Comparison of ENCODE assay signal across 8 cellular contexts in genomic region chr4:175536852-175537453, GRCh38.
DNase-seq lines count a peak whose midpoint lies in the region; ATAC-seq and TF ChIP-seq lines count a peak whose summit lies in the region.

No MANE protein-coding gene starts in this region.

- TF ChIP-seq CTCF in GM23338 (conservative IDR thresholded peaks at IDR 0.05; ENCODE audit: low read depth in 2 of 2) (peak; percentile 63 to 70), astrocyte of the cerebellum (IDR thresholded peaks at IDR 0.05; ENCODE audit: low read depth, low read length, missing control alignments) (peak; percentile 45)

- no peaks in the 10 kb centered on the region for H4K20me1 ChIP-seq in GM23338 (replicated peaks; ENCODE audit: insufficient read depth)

- H3K36me3 ChIP-seq in GM23338 (ENCODE audit: insufficient read depth) = no peaks in the 10 kb centered on the region

- in situ Hi-C loops in astrocyte of the cerebellum (cut with HindIII; ENCODE audit: low sequenced_read_pairs) = loop anchor here (25.0 kb wide), 1 partner anchor 1175 kb away; no protein-coding TSS in a partner anchor

- peaks cover 10% of the 10 kb centered on the region; the same call in 2 of the 3 replicates for H3K36me3 Mint-ChIP-seq in GM23338 (ENCODE audit: low read depth)
- H3K36me3 Mint-ChIP-seq in effector memory CD8-positive, alpha-beta T cell (ENCODE audit: insufficient read depth) = no peaks in the 10 kb centered on the region
- no peaks in the 10 kb centered on the region for H3K36me3 Mint-ChIP-seq in activated naive CD4-positive, alpha-beta T cell treated with anti-CD3 and anti-CD28 coated beads, Interleukin-2, amount 10 ng/mL, durations not matched to agents 7 days and 5 days

- DNase-seq in DMS53 treated with DMSO at 0.1 percent for 48 hours (lab: John Stamatoyannopoulos, UW; ENCODE audit: unreplicated experiment) (peak; percentile 73), GM23338 (ENCODE audit: low spot score) (peak; percentile 79), NCI-H1694 (lab: John Stamatoyannopoulos, UW) (peak; percentile 6), astrocyte of the cerebellum (ENCODE audit: low read depth) (peak; percentile 75), kidney glomerular epithelial cell (lab: John Stamatoyannopoulos, UW) (peak; percentile 67)
- no peak for DNase-seq in effector memory CD8-positive, alpha-beta T cell
- no peak for DNase-seq in activated naive CD4-positive, alpha-beta T cell treated with anti-CD3 and anti-CD28 coated beads, Interleukin-2, amount 10 ng/mL, durations not matched to agents 7 days and 5 days

- H3K4me1 Mint-ChIP-seq in GM23338 = no peaks in the 10 kb centered on the region
- H3K4me1 Mint-ChIP-seq in effector memory CD8-positive, alpha-beta T cell (ENCODE audit: low read depth in 2 of 2) = no peaks in the 10 kb centered on the region
- no peaks in the 10 kb centered on the region for H3K4me1 Mint-ChIP-seq in activated naive CD4-positive, alpha-beta T cell treated with anti-CD3 and anti-CD28 coated beads, Interleukin-2, amount 10 ng/mL, durations not matched to agents 7 days and 5 days

- CTCF ChIA-PET in activated naive CD4-positive, alpha-beta T cell treated with anti-CD3 and anti-CD28 coated beads, Interleukin-2, amount 10 ng/mL, durations not matched to agents 7 days and 5 days (lab: Charles Lee) = interaction anchor here (0.8 to 1.4 kb wide), 2 partner anchors 29 to 772 kb away, joined by 3 to 8 read pairs; no protein-coding TSS in a partner anchor

- H3K27me3 Mint-ChIP-seq in GM23338 (ENCODE audit: insufficient read depth, low read depth, poor library complexity) = no peaks in the 10 kb centered on the region
- no peaks in the 10 kb centered on the region for H3K27me3 Mint-ChIP-seq in effector memory CD8-positive, alpha-beta T cell
- no peaks in the 10 kb centered on the region for H3K27me3 Mint-ChIP-seq in activated naive CD4-positive, alpha-beta T cell treated with anti-CD3 and anti-CD28 coated beads, Interleukin-2, amount 10 ng/mL, durations not matched to agents 7 days and 5 days

- H3K27ac Mint-ChIP-seq in GM23338 = no peak overlapping the region
- no peak overlapping the region for H3K27ac Mint-ChIP-seq in effector memory CD8-positive, alpha-beta T cell
- no peak overlapping the region for H3K27ac Mint-ChIP-seq in activated naive CD4-positive, alpha-beta T cell treated with anti-CD3 and anti-CD28 coated beads, Interleukin-2, amount 10 ng/mL, durations not matched to agents 7 days and 5 days

- H3K9me3 Mint-ChIP-seq in GM23338 = peaks cover 16% of the 10 kb centered on the region; the same call in 2 of the 3 replicates
- peaks cover 0 to 1% of the 10 kb centered on the region in 2 donors for H3K9me3 Mint-ChIP-seq in effector memory CD8-positive, alpha-beta T cell
- H3K9me3 Mint-ChIP-seq in activated naive CD4-positive, alpha-beta T cell treated with anti-CD3 and anti-CD28 coated beads, Interleukin-2, amount 10 ng/mL, durations not matched to agents 7 days and 5 days = no peaks in the 10 kb centered on the region

- H2AFZ ChIP-seq in GM23338 = no peak overlapping the region

- no peak overlapping the region for H3K27ac ChIP-seq in GM23338 (ENCODE audit: low read depth)

- H3K9me2 ChIP-seq in GM23338 (ENCODE audit: insufficient read depth) = no peaks in the 10 kb centered on the region

- no peak overlapping the region for H3K4me2 ChIP-seq in GM23338

- no peaks in the 10 kb centered on the region for H3K79me2 ChIP-seq in GM23338 (replicated peaks; ENCODE audit: insufficient read depth)

- no peaks in the 10 kb centered on the region for H3K4me1 ChIP-seq in GM23338 (ENCODE audit: insufficient read depth)

- no peak overlapping the region for H3K4me3 Mint-ChIP-seq in GM23338
- H3K4me3 Mint-ChIP-seq in effector memory CD8-positive, alpha-beta T cell = no peak overlapping the region
- no peak overlapping the region for H3K4me3 Mint-ChIP-seq in activated naive CD4-positive, alpha-beta T cell treated with anti-CD3 and anti-CD28 coated beads, Interleukin-2, amount 10 ng/mL, durations not matched to agents 7 days and 5 days

- no peaks in the 10 kb centered on the region for H3K27me3 ChIP-seq in GM23338 (ENCODE audit: insufficient read depth)

- ATAC-seq in GM23338 (no peak), GM21528 (IDR thresholded peaks at IDR 0.05; ENCODE audit: low FRiP score, unreplicated experiment) (no peak)
- ATAC-seq in effector memory CD8-positive, alpha-beta T cell (replicated peaks) = no peak

- no peak overlapping the region for H3K4me3 ChIP-seq in GM23338
- no peak overlapping the region for H3K4me3 ChIP-seq in astrocyte of the cerebellum (ENCODE audit: low read depth, low read length)

- no peaks in the 10 kb centered on the region for H3F3A ChIP-seq in GM23338 (replicated peaks; ENCODE audit: low read depth)

TF ChIP-seq in GM23338, 12 proteins besides CTCF, POLR2A, EP300 and RAD21:
- TF ChIP-seq ZNF462 (CRISPR knock-in tag; IDR thresholded peaks at IDR 0.05) (no peak), JUNB (IDR thresholded peaks at IDR 0.05; ENCODE audit: unreplicated experiment) (no peak), ZNF331 (CRISPR knock-in tag; IDR thresholded peaks at IDR 0.05; ENCODE audit: low read depth) (no peak)

Comparison
In these comparisons a context has a peak if more than half of its experiments do, and no peak if none do; other contexts are left out.
1. DNase-seq: peak in DMS53 treated with DMSO at 0.1 percent for 48 hours (single experiment), GM23338 (single experiment), NCI-H1694 (single experiment), astrocyte of the cerebellum (single experiment) and kidney glomerular epithelial cell (single experiment); none in effector memory CD8-positive, alpha-beta T cell (0 of 3) and activated naive CD4-positive, alpha-beta T cell treated with anti-CD3 and anti-CD28 coated beads, Interleukin-2, amount 10 ng/mL, durations not matched to agents 7 days and 5 days (single experiment).